ENCODE assay signal across 9 cellular contexts in the genomic region with DNA sequence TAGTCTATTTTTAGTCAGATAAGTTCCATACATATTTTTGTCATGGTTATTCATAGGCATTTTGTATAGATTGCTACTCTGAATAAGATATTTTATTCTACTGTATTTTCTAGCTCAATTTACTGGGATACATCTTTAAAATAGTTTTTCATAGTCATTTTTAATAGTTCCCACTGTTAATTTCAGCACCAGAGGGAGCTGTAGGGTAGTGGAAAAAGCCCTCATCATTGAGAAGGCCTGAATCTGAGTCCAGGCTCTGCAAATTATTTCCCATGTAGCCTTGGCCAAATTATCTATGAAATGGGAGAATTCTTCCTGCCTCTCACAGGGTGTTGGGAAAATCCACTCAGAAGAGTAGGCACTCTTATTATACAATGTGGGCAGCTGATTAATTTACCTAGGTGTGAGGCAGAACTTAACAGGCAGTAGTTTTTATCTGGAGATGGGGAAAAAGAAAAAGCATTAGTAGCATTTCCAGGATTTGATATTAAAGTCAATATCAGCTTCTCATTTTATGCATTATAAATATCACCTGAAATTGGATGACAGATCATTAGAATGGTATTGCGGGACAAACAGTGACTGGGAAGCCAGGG.
A peak's percentile ranks its signal among the peaks of the same experiment; 100 is the strongest.
DNase-seq lines count a peak whose midpoint lies in the region; ATAC-seq and TF ChIP-seq lines count a peak whose summit lies in the region.
"Had no signal": no experiment of that assay in that cellular context is flagged by ENCODE, and none has a peak within 500 bp of the region (broad histone marks: within the 10 kb centered on the region; RNA-seq: fewer than 3 reads in every experiment).

No MANE protein-coding gene starts in this region.

- no peaks in the 10 kb centered on the region for H3K9me3 ChIP-seq in effector memory CD4-positive, alpha-beta T cell (ENCODE audit: control insufficient read depth, low read length)

- no peak for ATAC-seq in HG03342 (IDR thresholded peaks at IDR 0.05; ENCODE audit: unreplicated experiment)

- POLR2A ChIA-PET in RWPE1 (lab: Yijun Ruan, JAX; ENCODE audit: low non-redundant PET) = no interaction called here

- no peak overlapping the region for H3K4me3 ChIP-seq in effector memory CD4-positive, alpha-beta T cell (ENCODE audit: insufficient read depth, low read depth, low read length, poor library complexity, severe bottlenecking)

- no peaks in the 10 kb centered on the region for H3K36me3 ChIP-seq in effector memory CD4-positive, alpha-beta T cell (ENCODE audit: control insufficient read depth, insufficient read depth, low read length)

- TF ChIP-seq CTCF in RWPE1 (conservative IDR thresholded peaks at IDR 0.05; ENCODE audit: low read depth) = peak; percentile 42

- CTCF ChIA-PET in RWPE1 (lab: Yijun Ruan, JAX) = interaction anchor here (0.6 to 0.7 kb wide), 6 partner anchors 18 to 1237 kb away, joined by 3 to 4 read pairs (median 4); no protein-coding TSS in a partner anchor

- no peaks in the 10 kb centered on the region for H3K27me3 ChIP-seq in effector memory CD4-positive, alpha-beta T cell (replicated peaks; ENCODE audit: control insufficient read depth, insufficient read depth, low read length, poor library complexity, severe bottlenecking)

- no peaks in the 10 kb centered on the region for H3K4me1 ChIP-seq in effector memory CD4-positive, alpha-beta T cell (ENCODE audit: control insufficient read depth, insufficient read depth, low read length, poor library complexity, severe bottlenecking)

- peak; percentile 20 for DNase-seq in COLO668 (lab: John Stamatoyannopoulos, UW; ENCODE audit: unreplicated experiment)
- peak; percentile 65 for DNase-seq in HT-29 (ENCODE audit: low spot score)
- peak; percentile 27 for DNase-seq in RWPE1 (ENCODE audit: low spot score)
- DNase-seq in foreskin melanocyte = peak; percentile 42
- peak; percentile 65 for DNase-seq in superior temporal gyrus (ENCODE audit: extremely low spot score)
- no peak for DNase-seq in effector memory CD4-positive, alpha-beta T cell
- no peak for DNase-seq in effector CD4-positive, alpha-beta T cell

- H3K27ac ChIP-seq in RWPE1 = no peak overlapping the region
- no peak overlapping the region for H3K27ac ChIP-seq in effector memory CD4-positive, alpha-beta T cell (ENCODE audit: insufficient read depth, low read length, poor library complexity, severe bottlenecking)
- H3K27ac ChIP-seq: epithelial cell of prostate had no signal

Comparison
In these comparisons a context has a peak if more than half of its experiments do, and no peak if none do; other contexts are left out.
1. DNase-seq: peak in COLO668 (single experiment), HT-29 (single experiment), RWPE1 (single experiment), foreskin melanocyte (single experiment) and superior temporal gyrus (single experiment); none in effector memory CD4-positive, alpha-beta T cell (0 of 3) and effector CD4-positive, alpha-beta T cell (single experiment).